In genomic region chr14:24435998-24436354, GRCh38 we compare ENCODE assay signal across 1 cellular context.
TF ChIP-seq lines count a peak whose summit lies in the region.

No MANE protein-coding gene starts in this region.

TF ChIP-seq in endothelial cell of umbilical vein, 7 proteins besides CTCF, POLR2A, EP300 and RAD21:
- no peak for TF ChIP-seq JUN (IDR thresholded peaks at IDR 0.05; ENCODE audit: borderline replicate concordance, insufficient read depth, insufficient read length, low read depth)
- TF ChIP-seq MAX (IDR thresholded peaks at IDR 0.05; ENCODE audit: insufficient read depth, insufficient read length): no peak
- TF ChIP-seq FOS (IDR thresholded peaks at IDR 0.05; ENCODE audit: borderline replicate concordance, insufficient read depth, low read length): no peak
- no peak for TF ChIP-seq POLR2AphosphoS5 (IDR thresholded peaks at IDR 0.05; ENCODE audit: insufficient read depth, low read depth, low read length)
- TF ChIP-seq GATA2 (IDR thresholded peaks at IDR 0.05; ENCODE audit: insufficient read depth, insufficient read length, low read depth, low read length): no peak
- TF ChIP-seq MYC (IDR thresholded peaks at IDR 0.05; ENCODE audit: low read depth, low read length): no peak
- TF ChIP-seq EZH2 (IDR thresholded peaks at IDR 0.05; ENCODE audit: borderline replicate concordance, low read depth, low read length, severe bottlenecking): no peak
